Comparison of ENCODE assay signal across 1 cellular context in genomic region chr6:11177271-11177670, GRCh38.
TF ChIP-seq lines count a peak whose summit lies in the region.

No MANE protein-coding gene starts in this region.

TF ChIP-seq in H1, 55 proteins besides CTCF, POLR2A, EP300 and RAD21:
- no peak for TF ChIP-seq CREB1 (IDR thresholded peaks at IDR 0.05)
- TF ChIP-seq PHF8 (conservative IDR thresholded peaks at IDR 0.05; ENCODE audit: low read depth, low read length), result no peak
- TF ChIP-seq SAP30 (IDR thresholded peaks at IDR 0.05; ENCODE audit: insufficient read depth, insufficient replicate concordance, low read length), result no peak
- no peak for TF ChIP-seq BRCA1 (IDR thresholded peaks at IDR 0.05; ENCODE audit: low read depth, low read length)
- TF ChIP-seq RNF2 (IDR thresholded peaks at IDR 0.05; ENCODE audit: borderline replicate concordance, low read depth, low read length, missing control alignments, poor library complexity, severe bottlenecking), result no peak
- TF ChIP-seq MAFK (IDR thresholded peaks at IDR 0.05; ENCODE audit: low read depth, low read length), result no peak
- no peak for TF ChIP-seq CBX5 (IDR thresholded peaks at IDR 0.05; ENCODE audit: low read depth, low read length)
- no peak for TF ChIP-seq EZH2 (IDR thresholded peaks at IDR 0.05; ENCODE audit: low read depth, low read length, severe bottlenecking)
- TF ChIP-seq KDM1A (IDR thresholded peaks at IDR 0.05; ENCODE audit: borderline replicate concordance, low read length), result no peak
- TF ChIP-seq POU5F1 (IDR thresholded peaks at IDR 0.05; ENCODE audit: low read depth, low read length), result no peak
- no peak for TF ChIP-seq SIN3A (conservative IDR thresholded peaks at IDR 0.05 in 1 of 2, IDR thresholded peaks at IDR 0.05 in 1 of 2; ENCODE audit: low read depth in 1 of 2, low read length in 2 of 2)
- TF ChIP-seq GABPA (IDR thresholded peaks at IDR 0.05; ENCODE audit: borderline replicate concordance, insufficient read depth, low read length), result no peak
- no peak for TF ChIP-seq BCL11A (IDR thresholded peaks at IDR 0.05; ENCODE audit: low read depth in 2 of 2, low read length in 2 of 2)
- no peak for TF ChIP-seq CTBP2 (IDR thresholded peaks at IDR 0.05; ENCODE audit: borderline replicate concordance, insufficient read depth, insufficient read length, low read length)
- no peak for TF ChIP-seq FOSL1 (IDR thresholded peaks at IDR 0.05; ENCODE audit: insufficient read depth, low read depth, low read length)
- no peak for TF ChIP-seq EGR1 (IDR thresholded peaks at IDR 0.05; ENCODE audit: borderline replicate concordance, low read depth, low read length)
